ENCODE assay signal across 12 cellular contexts in genomic region chr3:42780398-42780797, GRCh38. TPM values are rescaled to one million over a fixed set of nuclear protein-coding genes. Genes with fewer than 3 reads are reported as not detected.
DNase-seq lines count a peak whose midpoint lies in the region; ATAC-seq and TF ChIP-seq lines count a peak whose summit lies in the region.
"Had no signal": no experiment of that assay in that cellular context is flagged by ENCODE, and none has a peak within 500 bp of the region (broad histone marks: within the 10 kb centered on the region; RNA-seq: fewer than 3 reads in every experiment).

No MANE protein-coding gene starts in this region.

- peaks cover 21 to 41% of the 10 kb centered on the region in 2 donors for H3K36me3 Mint-ChIP-seq in CD14-positive monocyte
- peaks cover 18% of the 10 kb centered on the region for H3K36me3 Mint-ChIP-seq in CD8-positive, alpha-beta T cell

- H3K36me3 ChIP-seq in right atrium auricular region (peaks cover 14% of the 10 kb centered on the region), heart right ventricle (peaks cover 0 to 47% (median 4%) of the 10 kb centered on the region in 9 donors), gastrocnemius medialis (peaks cover 0 to 20% of the 10 kb centered on the region in 2 donors)
- H3K36me3 ChIP-seq in CD8-positive, alpha-beta T cell (ENCODE audit: insufficient read depth, low read length): no peaks in the 10 kb centered on the region

- peaks cover 0 to 19% of the 10 kb centered on the region in 2 donors for H3K4me1 ChIP-seq in right atrium auricular region
- H3K4me1 ChIP-seq in heart right ventricle: peaks cover 0 to 16% (median 0%) of the 10 kb centered on the region in 9 donors
- peaks cover 0 to 17% of the 10 kb centered on the region in 2 donors for H3K4me1 ChIP-seq in gastrocnemius medialis
- no peaks in the 10 kb centered on the region for H3K4me1 ChIP-seq in CD8-positive, alpha-beta T cell (ENCODE audit: insufficient read depth, low read length)
- H3K4me1 ChIP-seq: A549 had no signal

- H3K27me3 Mint-ChIP-seq in CD14-positive monocyte (ENCODE audit: low read depth in 3 of 3): peaks cover 0 to 2% (median 1%) of the 10 kb centered on the region in 3 donors
- no peaks in the 10 kb centered on the region for H3K27me3 Mint-ChIP-seq in CD8-positive, alpha-beta T cell (ENCODE audit: low read depth)
- H3K27me3 Mint-ChIP-seq: activated naive CD4-positive, alpha-beta T cell treated with anti-CD3 and anti-CD28 coated beads, Interleukin-2, amount 50 U/mL, for 24 hours had no signal

- no peak for TF ChIP-seq POLR2A in gastrocnemius medialis (IDR thresholded peaks at IDR 0.05)

- H3K27ac ChIP-seq in right atrium auricular region (peak overlapping the region; percentile 46 to 71), heart right ventricle (no peak overlapping the region), gastrocnemius medialis (peak overlapping the region; percentile 32 to 65 (median 50))
- no peak overlapping the region for H3K27ac ChIP-seq in CD8-positive, alpha-beta T cell (ENCODE audit: low read depth, low read length)
- H3K27ac ChIP-seq: A549 had no signal

- H3K4me3 Mint-ChIP-seq in CD14-positive monocyte: no peak overlapping the region
- H3K4me3 Mint-ChIP-seq in CD8-positive, alpha-beta T cell: no peak overlapping the region
- H3K4me3 Mint-ChIP-seq: activated naive CD4-positive, alpha-beta T cell treated with anti-CD3 and anti-CD28 coated beads, Interleukin-2, amount 50 U/mL, for 24 hours had no signal

- peaks cover 0 to 2% (median 0%) of the 10 kb centered on the region in 7 donors for H3K9me3 Mint-ChIP-seq in CD14-positive monocyte
- H3K9me3 Mint-ChIP-seq in CD8-positive, alpha-beta T cell: no peaks in the 10 kb centered on the region
- H3K9me3 Mint-ChIP-seq: activated naive CD4-positive, alpha-beta T cell treated with anti-CD3 and anti-CD28 coated beads, Interleukin-2, amount 50 U/mL, for 24 hours had no signal

- in situ Hi-C loops in gastrocnemius medialis (cut with MboI; ENCODE audit: low sequenced_read_pairs in 4 of 4): loop anchor here in 3 of 4 donors (5.0 to 10.0 kb wide), 3 partner anchors 54 to 107 kb away; no protein-coding TSS in a partner anchor

- WGBS in heart right ventricle, 2 donors: 75 to 79% methylated on average over 3 of the region's 3 CpGs

- intact Hi-C loops in heart right ventricle (cut with DNase I): loop anchor here (2.0 to 10.0 kb wide), 7 partner anchors 52 to 102 kb away; no protein-coding TSS in a partner anchor
- intact Hi-C loops in gastrocnemius medialis (cut with DNase I; ENCODE audit: low total_unique reads): loop anchor here (2.0 kb wide), 2 partner anchors 50 to 58 kb away; no protein-coding TSS in a partner anchor
- intact Hi-C loops in CD14-positive monocyte (cut with micrococcal nuclease): loop anchor here (2.0 to 10.0 kb wide), 3 partner anchors 54 to 104 kb away; no protein-coding TSS in a partner anchor
- intact Hi-C loops in CD8-positive, alpha-beta T cell (cut with DNase I, micrococcal nuclease): loop anchor here (2.0 kb wide), 1 partner anchor 50 kb away; no protein-coding TSS in a partner anchor

- H3K27ac Mint-ChIP-seq in CD14-positive monocyte: peak overlapping the region in 3 of 7 donors; percentile 35 to 56 (median 51)
- no peak overlapping the region for H3K27ac Mint-ChIP-seq in CD8-positive, alpha-beta T cell

- CTCF ChIA-PET in CD8-positive, alpha-beta T cell (lab: Charles Lee): interaction anchor here (0.8 to 4.7 kb wide), 20 partner anchors 8 to 1421 kb away, joined by 3 to 32 read pairs (median 4); partner anchors contain the start of gene HIGD1A

- H3K27me3 ChIP-seq in right atrium auricular region: no peaks in the 10 kb centered on the region
- H3K27me3 ChIP-seq in heart right ventricle: no peaks in the 10 kb centered on the region
- H3K27me3 ChIP-seq in gastrocnemius medialis: no peaks in the 10 kb centered on the region
- H3K27me3 ChIP-seq in CD8-positive, alpha-beta T cell (ENCODE audit: insufficient read depth, low read length): no peaks in the 10 kb centered on the region

- TF ChIP-seq CTCF in right atrium auricular region (IDR thresholded peaks at IDR 0.05) (no peak), heart right ventricle (IDR thresholded peaks at IDR 0.05) (no peak), gastrocnemius medialis (IDR thresholded peaks at IDR 0.05 in 4 of 5, conservative IDR thresholded peaks at IDR 0.05 in 1 of 5) (no peak), CD14-positive monocyte (IDR thresholded peaks at IDR 0.05) (no peak)
- TF ChIP-seq CTCF in CD8-positive, alpha-beta T cell (IDR thresholded peaks at IDR 0.05): no peak

- ATAC-seq in heart right ventricle (no peak), left lobe of liver (peak; percentile 69), gastrocnemius medialis (no peak), GM18519 (IDR thresholded peaks at IDR 0.05; ENCODE audit: low FRiP score, unreplicated experiment) (no peak)
- ATAC-seq in CD8-positive, alpha-beta T cell: no peak

- POLR2A ChIA-PET in CD8-positive, alpha-beta T cell (lab: Charles Lee): no interaction called here

- DNase-seq in right atrium auricular region (ENCODE audit: low spot score) (no peak), heart right ventricle (no peak), left lobe of liver (ENCODE audit: low spot score) (no peak), gastrocnemius medialis (no peak), GM19240 (ENCODE audit: insufficient read length, low spot score) (no peak), CD14-positive monocyte (ENCODE audit: low spot score) (no peak)
- no peak for DNase-seq in CD8-positive, alpha-beta T cell
- DNase-seq: stimulated activated CD4-positive, alpha-beta T cell treated with anti-CD3 and anti-CD28 coated beads, Interleukin-4, amount 100 ng/mL, for 4 hours; stimulated activated CD8-positive, alpha-beta memory T cell treated with anti-CD3 and anti-CD28 coated beads, Interleukin-4, amount 100 ng/mL, for 48 hours had no signal

- H3K9me3 ChIP-seq in right atrium auricular region (no peaks in the 10 kb centered on the region), heart right ventricle (no peaks in the 10 kb centered on the region), gastrocnemius medialis (no peaks in the 10 kb centered on the region)
- H3K9me3 ChIP-seq in CD8-positive, alpha-beta T cell (ENCODE audit: low read length): no peaks in the 10 kb centered on the region
- H3K9me3 ChIP-seq: A549 had no signal

- peaks cover 5% of the 10 kb centered on the region for H3K4me1 Mint-ChIP-seq in CD14-positive monocyte
- peaks cover 2% of the 10 kb centered on the region for H3K4me1 Mint-ChIP-seq in CD8-positive, alpha-beta T cell (ENCODE audit: low read depth)

- H3K4me3 ChIP-seq in right atrium auricular region (no peak overlapping the region), heart right ventricle (no peak overlapping the region), gastrocnemius medialis (no peak overlapping the region)
- H3K4me3 ChIP-seq in CD8-positive, alpha-beta T cell (ENCODE audit: low read depth, low read length): no peak overlapping the region
- H3K4me3 ChIP-seq: A549 had no signal

RNA-seq across cellular contexts. Expression of gene CCDC13, which starts 7.3 kb away (rescaled TPM):
- total RNA-seq in right atrium auricular region: under 1 TPM in 1 of 2 donors, not detected in 1; 0.35 TPM
- total RNA-seq in heart right ventricle: 1 to 10 TPM in 2 of 10 donors, under 1 TPM in 6, not detected in 2; 0.16 to 1.2 (median 0.62) TPM
- polyA plus RNA-seq in heart right ventricle: under 1 TPM; 0.44 to 0.52 TPM
- 1.6 TPM for total RNA-seq in left lobe of liver
- 1 to 10 TPM in 2 of 4 donors, under 1 TPM in 2; 0.12 to 1.5 (median 1.1) TPM for total RNA-seq in gastrocnemius medialis
- polyA plus RNA-seq in CD14-positive monocyte: 1 to 10 TPM in 1 of 2 donors, under 1 TPM in 1; 0.97 to 2.4 TPM
- under 1 TPM in 1 of 2 experiments, not detected in 1; 0.44 TPM for total RNA-seq in CD8-positive, alpha-beta T cell

RNA-seq across cellular contexts. Expression of gene HIGD1A, which starts 23.9 kb away (rescaled TPM):
- total RNA-seq in right atrium auricular region (100 to 1,000 TPM; 213 to 299 TPM), heart right ventricle (100 to 1,000 TPM; 276 to 397 (median 331) TPM), left lobe of liver (112 TPM), gastrocnemius medialis (100 to 1,000 TPM; 123 to 156 (median 139) TPM)
- polyA plus RNA-seq in heart right ventricle (100 to 1,000 TPM; 179 to 399 TPM), CD14-positive monocyte (100 to 1,000 TPM; 104 to 115 TPM)
- total RNA-seq in CD8-positive, alpha-beta T cell: 10 to 100 TPM; 10.9 to 11.8 TPM

RNA-seq across cellular contexts. Expression of gene ACKR2, which starts 28.8 kb away (rescaled TPM):
- 1 to 10 TPM in 1 of 2 donors, under 1 TPM in 1; 0.78 to 6.2 TPM for total RNA-seq in right atrium auricular region
- total RNA-seq in heart right ventricle: 1 to 10 TPM in 8 of 10 donors, under 1 TPM in 2; 0.93 to 2.1 (median 1.2) TPM
- under 1 TPM; 0.15 to 0.25 TPM for polyA plus RNA-seq in heart right ventricle
- total RNA-seq in left lobe of liver: 17.6 TPM
- total RNA-seq in gastrocnemius medialis: 1 to 10 TPM in 1 of 4 donors, under 1 TPM in 2, not detected in 1; 0.23 to 1.1 (median 0.51) TPM
- polyA plus RNA-seq in CD14-positive monocyte: not detected
- under 1 TPM in 1 of 2 experiments, not detected in 1; 0.44 TPM for total RNA-seq in CD8-positive, alpha-beta T cell

Comparison
In these comparisons a context has a peak if more than half of its experiments do, and no peak if none do; other contexts are left out.
1. H3K27ac ChIP-seq: peak in right atrium auricular region (2 of 2) and gastrocnemius medialis (4 of 4); none in heart right ventricle (0 of 10) and CD8-positive, alpha-beta T cell (single experiment).